Comparison of ENCODE assay signal across 17 cellular contexts in genomic region chr2:216949685-216950397, GRCh38.
DNase-seq lines count a peak whose midpoint lies in the region; ATAC-seq and TF ChIP-seq lines count a peak whose summit lies in the region.
"Had no signal": no experiment of that assay in that cellular context is flagged by ENCODE, and none has a peak within 500 bp of the region (broad histone marks: within the 10 kb centered on the region; RNA-seq: fewer than 3 reads in every experiment).

No MANE protein-coding gene starts in this region.

- no peaks in the 10 kb centered on the region for H3K9me3 ChIP-seq in thyroid gland
- no peaks in the 10 kb centered on the region for H3K9me3 ChIP-seq in aorta (ENCODE audit: control insufficient read depth, low read length)
- H3K9me3 ChIP-seq: testis had no signal

- H3K4me1 ChIP-seq in thyroid gland (no peaks in the 10 kb centered on the region), aorta (ENCODE audit: control insufficient read depth in 1 of 2, insufficient read depth in 2 of 2, low read length in 2 of 2) (peaks cover 0 to 3% of the 10 kb centered on the region in 2 donors)
- H3K4me1 ChIP-seq: testis had no signal

- H3K4me1 Mint-ChIP-seq in stimulated activated memory B cell treated with anti-CD40 and anti-IgM and Interleukin-4, amounts not matched to agents 10 μg/mL and 1 μg/mL and 100 μg/mL, for 72 hours: no peaks in the 10 kb centered on the region

- H3K4me3 Mint-ChIP-seq in stimulated activated memory B cell treated with anti-CD40 and anti-IgM and Interleukin-4, amounts not matched to agents 10 μg/mL and 1 μg/mL and 100 μg/mL, for 72 hours: no peak overlapping the region

- no peaks in the 10 kb centered on the region for H3K36me3 Mint-ChIP-seq in stimulated activated memory B cell treated with anti-CD40 and anti-IgM and Interleukin-4, amounts not matched to agents 10 μg/mL and 1 μg/mL and 100 μg/mL, for 72 hours

- TF ChIP-seq POLR2A in thyroid gland (IDR thresholded peaks at IDR 0.05): no peak

- H3K36me3 ChIP-seq in thyroid gland (no peaks in the 10 kb centered on the region), aorta (ENCODE audit: control insufficient read depth in 1 of 2, insufficient read depth in 2 of 2, low read length in 1 of 2) (no peaks in the 10 kb centered on the region)
- H3K36me3 ChIP-seq: WERI-Rb-1 had no signal

- H3K27me3 Mint-ChIP-seq in stimulated activated memory B cell treated with anti-CD40 and anti-IgM and Interleukin-4, amounts not matched to agents 10 μg/mL and 1 μg/mL and 100 μg/mL, for 72 hours: no peaks in the 10 kb centered on the region

- H3K27me3 ChIP-seq in thyroid gland (no peaks in the 10 kb centered on the region), aorta (ENCODE audit: control insufficient read depth in 1 of 2, insufficient read depth in 2 of 2, low read length in 1 of 2) (no peaks in the 10 kb centered on the region)
- H3K27me3 ChIP-seq: testis had no signal

- DNase-seq in fibroblast of peridontal ligament (ENCODE audit: extremely low read depth) (peak; percentile 14), thyroid gland (no peak), aorta (no peak)
- DNase-seq: activated CD4-positive, alpha-beta T cell treated with anti-CD3 and anti-CD28 coated beads, Interleukin-2, amount 50 U/mL, for 48 hours; AML-193; caudate nucleus; glutamatergic neuron; left cardiac atrium; NCI-H1105 treated with DMSO at 0.1 percent for 48 hours; NCI-H774; T-helper 2 cell; testis; WERI-Rb-1 had no signal

- H3K27ac ChIP-seq in thyroid gland: no peak overlapping the region
- H3K27ac ChIP-seq in aorta (ENCODE audit: low read depth in 1 of 2, low read length in 2 of 2): no peak overlapping the region
- H3K27ac ChIP-seq: testis, WERI-Rb-1 had no signal

- peaks cover 11% of the 10 kb centered on the region for H3K9me3 Mint-ChIP-seq in stimulated activated memory B cell treated with anti-CD40 and anti-IgM and Interleukin-4, amounts not matched to agents 10 μg/mL and 1 μg/mL and 100 μg/mL, for 72 hours

- H3K27ac Mint-ChIP-seq in stimulated activated memory B cell treated with anti-CD40 and anti-IgM and Interleukin-4, amounts not matched to agents 10 μg/mL and 1 μg/mL and 100 μg/mL, for 72 hours: no peak overlapping the region

- ATAC-seq in GM19463 (IDR thresholded peaks at IDR 0.05; ENCODE audit: unreplicated experiment) (peak; percentile 54), HG03460 (IDR thresholded peaks at IDR 0.05; ENCODE audit: unreplicated experiment) (peak; percentile 75), aorta (ENCODE audit: low FRiP score) (no peak), HG03521 (IDR thresholded peaks at IDR 0.05; ENCODE audit: unreplicated experiment) (no peak)
- ATAC-seq in stimulated activated memory B cell treated with anti-CD40 and anti-IgM and Interleukin-4, amounts not matched to agents 10 μg/mL and 1 μg/mL and 100 μg/mL, for 72 hours: peak; percentile 34
- ATAC-seq: left cardiac atrium had no signal

- intact Hi-C loops in thyroid gland (cut with DNase I) (no loop called here), aorta (cut with DNase I) (no loop called here)

- WGBS in thyroid gland, 2 donors: 78 to 80% methylated on average over 11 to 12 of the region's 12 CpGs
- 56 to 66% methylated on average over 12 of the region's 12 CpGs for WGBS in aorta, 2 donors

- no peak overlapping the region for H3K4me3 ChIP-seq in thyroid gland (replicated peaks in 1 of 3)
- H3K4me3 ChIP-seq in aorta (ENCODE audit: low read length in 2 of 2): no peak overlapping the region
- H3K4me3 ChIP-seq: testis had no signal

- TF ChIP-seq CTCF in thyroid gland (IDR thresholded peaks at IDR 0.05): no peak

Comparison
In these comparisons a context has a peak if more than half of its experiments do, and no peak if none do; other contexts are left out.
1. ATAC-seq: peak in GM19463 (single experiment), HG03460 (single experiment) and stimulated activated memory B cell treated with anti-CD40 and anti-IgM and Interleukin-4, amounts not matched to agents 10 μg/mL and 1 μg/mL and 100 μg/mL, for 72 hours (single experiment); none in aorta (single experiment) and HG03521 (single experiment).